In genomic region chr2:73970850-73971471, GRCh38 we compare ENCODE assay signal across 8 cellular contexts. TPM values are rescaled to one million over a fixed set of nuclear protein-coding genes. Genes with fewer than 3 reads are reported as not detected.
DNase-seq lines count a peak whose midpoint lies in the region; ATAC-seq and TF ChIP-seq lines count a peak whose summit lies in the region.

No MANE protein-coding gene starts in this region.

- peak; percentile 23 to 58 (median 46) for DNase-seq in CD4-positive, alpha-beta T cell
- DNase-seq in SJCRH30: peak; percentile 38 to 56
- peak; percentile 23 to 63 for DNase-seq in cardiac fibroblast (ENCODE audit: low read depth in 2 of 2)
- peak; percentile 39 to 85 (median 72) for DNase-seq in naive thymus-derived CD8-positive, alpha-beta T cell
- DNase-seq in ecto neural progenitor cell (ENCODE audit: low spot score): no peak
- no peak for DNase-seq in type B pancreatic cell (ENCODE audit: extremely low spot score, unreplicated experiment)

- peak overlapping the region; percentile 60 for H3K27ac ChIP-seq in CD4-positive, alpha-beta T cell (ENCODE audit: low read depth, low read length)
- H3K27ac ChIP-seq in SJCRH30: no peak overlapping the region

- peaks cover 78% of the 10 kb centered on the region for H3K4me1 Mint-ChIP-seq in CD4-positive, alpha-beta T cell (ENCODE audit: low read depth)
- H3K4me1 Mint-ChIP-seq in naive thymus-derived CD8-positive, alpha-beta T cell: peaks cover 36 to 80% (median 77%) of the 10 kb centered on the region in 4 donors
- peaks cover 12% of the 10 kb centered on the region for H3K4me1 Mint-ChIP-seq in type B pancreatic cell (ENCODE audit: unreplicated experiment)

- H3K27ac Mint-ChIP-seq in CD4-positive, alpha-beta T cell: peak overlapping the region; percentile 96
- H3K27ac Mint-ChIP-seq in naive thymus-derived CD8-positive, alpha-beta T cell: peak overlapping the region; percentile 89 to 98 (median 94)
- H3K27ac Mint-ChIP-seq in type B pancreatic cell: no peak overlapping the region

- POLR2A ChIA-PET in CD4-positive, alpha-beta T cell (lab: Charles Lee): interaction anchor here (0.6 to 4.0 kb wide), 13 partner anchors 8 to 434 kb away, joined by 3 to 36 read pairs (median 5); partner anchors contain the start of genes MOB1A and TET3
- POLR2A ChIA-PET in naive thymus-derived CD8-positive, alpha-beta T cell (lab: Charles Lee): interaction anchor here (0.8 to 3.0 kb wide), 15 partner anchors 8 to 58 kb away, joined by 3 to 22 read pairs (median 4); partner anchors contain the start of genes DGUOK and TET3

- no peaks in the 10 kb centered on the region for H3K36me3 ChIP-seq in SJCRH30

- peak; percentile 35 for TF ChIP-seq POLR2A in GM19099 (IDR thresholded peaks at IDR 0.05; ENCODE audit: extremely low read depth, insufficient read length, low read depth)

- peaks cover 17% of the 10 kb centered on the region for H3K4me1 ChIP-seq in SJCRH30

- no peaks in the 10 kb centered on the region for H3K27me3 ChIP-seq in CD4-positive, alpha-beta T cell (ENCODE audit: control insufficient read depth, insufficient read depth, low read length)
- H3K27me3 ChIP-seq in SJCRH30: no peaks in the 10 kb centered on the region

- CTCF ChIA-PET in CD4-positive, alpha-beta T cell (lab: Charles Lee): interaction anchor here (0.7 to 1.5 kb wide), 4 partner anchors 9 to 48 kb away, joined by 3 to 5 read pairs (median 4); no protein-coding TSS in a partner anchor

- H3K4me3 ChIP-seq in SJCRH30 (no peak overlapping the region), cardiac fibroblast (replicated peaks in 1 of 2; ENCODE audit: low read depth in 2 of 2, low read length in 2 of 2) (no peak overlapping the region)

- H3K9me3 Mint-ChIP-seq in CD4-positive, alpha-beta T cell: no peaks in the 10 kb centered on the region
- H3K9me3 Mint-ChIP-seq in naive thymus-derived CD8-positive, alpha-beta T cell: no peaks in the 10 kb centered on the region
- no peaks in the 10 kb centered on the region for H3K9me3 Mint-ChIP-seq in type B pancreatic cell

- TF ChIP-seq CTCF in CD4-positive, alpha-beta T cell (IDR thresholded peaks at IDR 0.05): no peak
- TF ChIP-seq CTCF in cardiac fibroblast (IDR thresholded peaks at IDR 0.05; ENCODE audit: low read depth, low read length) (no peak), type B pancreatic cell (conservative IDR thresholded peaks at IDR 0.05) (no peak)

- ATAC-seq in CD4-positive, alpha-beta T cell (ENCODE audit: poor library complexity): peak; percentile 84
- ATAC-seq in HG03196 (IDR thresholded peaks at IDR 0.05; ENCODE audit: unreplicated experiment): peak; percentile 78
- peak; percentile 84 to 88 for ATAC-seq in naive thymus-derived CD8-positive, alpha-beta T cell

- H3K27me3 Mint-ChIP-seq in CD4-positive, alpha-beta T cell: no peaks in the 10 kb centered on the region
- H3K27me3 Mint-ChIP-seq in naive thymus-derived CD8-positive, alpha-beta T cell: no peaks in the 10 kb centered on the region
- H3K27me3 Mint-ChIP-seq in type B pancreatic cell: peaks cover 6% of the 10 kb centered on the region

- intact Hi-C loops in CD4-positive, alpha-beta T cell (cut with DNase I, micrococcal nuclease): loop anchor here in 1 of 2 experiments (2.0 kb wide), 1 partner anchor 16 kb away; no protein-coding TSS in a partner anchor

- H3K4me3 Mint-ChIP-seq in CD4-positive, alpha-beta T cell: peak overlapping the region; percentile 70
- H3K4me3 Mint-ChIP-seq in naive thymus-derived CD8-positive, alpha-beta T cell: peak overlapping the region; percentile 65 to 90 (median 80)
- no peak overlapping the region for H3K4me3 Mint-ChIP-seq in type B pancreatic cell

- H3K9me3 ChIP-seq in CD4-positive, alpha-beta T cell (ENCODE audit: control insufficient read depth, low read length): no peaks in the 10 kb centered on the region
- no peaks in the 10 kb centered on the region for H3K9me3 ChIP-seq in SJCRH30 (replicated peaks)

- H3K36me3 Mint-ChIP-seq in CD4-positive, alpha-beta T cell (ENCODE audit: low read depth): no peaks in the 10 kb centered on the region
- no peaks in the 10 kb centered on the region for H3K36me3 Mint-ChIP-seq in naive thymus-derived CD8-positive, alpha-beta T cell
- no peaks in the 10 kb centered on the region for H3K36me3 Mint-ChIP-seq in type B pancreatic cell

RNA-seq across cellular contexts. Expression of gene TET3, which starts 13.7 kb away (rescaled TPM):
- 10 to 100 TPM; 22.2 to 24.1 TPM for total RNA-seq in CD4-positive, alpha-beta T cell
- total RNA-seq in SJCRH30 (2014; rRNA removed; shearing (Covaris generic)): 13.6 and 16.3 TPM in 2 replicates
- 10 to 100 TPM; 30.1 to 30.5 TPM for total RNA-seq in naive thymus-derived CD8-positive, alpha-beta T cell
- polyA plus RNA-seq in naive thymus-derived CD8-positive, alpha-beta T cell: 1 to 10 TPM in 1 of 3 donors, under 1 TPM in 2; 0.46 to 1.0 (median 0.61) TPM
- total RNA-seq in type B pancreatic cell (ENCODE audit: low replicate concordance): 34.6 and 71.5 TPM in 2 replicates

RNA-seq across cellular contexts. Expression of gene DGUOK, which starts 44.3 kb away (rescaled TPM):
- total RNA-seq in CD4-positive, alpha-beta T cell: 10 to 100 TPM; 30.5 to 32.0 TPM
- 100 and 105 TPM in 2 replicates for total RNA-seq in SJCRH30 (2014; rRNA removed; shearing (Covaris generic))
- 10 to 100 TPM; 70.3 to 72.3 TPM for total RNA-seq in naive thymus-derived CD8-positive, alpha-beta T cell
- polyA plus RNA-seq in naive thymus-derived CD8-positive, alpha-beta T cell: 100 to 1,000 TPM; 207 to 219 (median 215) TPM
- 59.3 and 73.4 TPM in 2 replicates for total RNA-seq in type B pancreatic cell (ENCODE audit: low replicate concordance)

Comparison
In these comparisons a context has a peak if more than half of its experiments do, and no peak if none do; other contexts are left out.
1. DNase-seq: peak in CD4-positive, alpha-beta T cell (10 of 10), SJCRH30 (2 of 2), cardiac fibroblast (2 of 2) and naive thymus-derived CD8-positive, alpha-beta T cell (10 of 10); none in ecto neural progenitor cell (single experiment) and type B pancreatic cell (single experiment).
2. Peak in every context shown above with its lines, with median percentiles within 50 percentile points of each other: ATAC-seq.